ENCODE assay signal across 14 cellular contexts in the genomic region with DNA sequence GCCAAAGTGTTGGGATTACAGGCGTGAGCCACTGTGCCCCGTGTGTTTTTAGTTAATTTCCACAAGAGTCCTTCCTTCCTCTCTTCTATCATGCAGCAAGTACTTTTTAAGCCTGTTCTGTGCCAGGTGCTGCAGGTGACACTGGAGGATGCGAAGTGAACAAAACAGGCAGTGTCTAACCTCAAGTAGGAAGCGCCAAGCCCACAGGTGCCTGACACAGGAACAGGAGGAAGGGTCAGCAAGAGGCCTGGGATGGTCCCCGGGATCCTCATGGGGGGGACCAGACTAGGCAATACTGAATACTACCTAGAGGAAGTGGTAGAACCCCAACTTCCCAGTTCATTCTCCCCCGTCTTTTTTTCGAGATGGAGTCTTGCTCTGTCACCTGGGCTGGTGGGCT. TPM values are rescaled to one million over a fixed set of nuclear protein-coding genes. Genes with fewer than 3 reads are reported as not detected.
DNase-seq lines count a peak whose midpoint lies in the region; ATAC-seq and TF ChIP-seq lines count a peak whose summit lies in the region.
"Had no signal": no experiment of that assay in that cellular context is flagged by ENCODE, and none has a peak within 500 bp of the region (broad histone marks: within the 10 kb centered on the region; RNA-seq: fewer than 3 reads in every experiment).

No MANE protein-coding gene starts in this region.

- H3K27me3 Mint-ChIP-seq in activated CD4-positive, alpha-beta T cell treated with anti-CD3 and anti-CD28 coated beads, Interleukin-2, amount 10 ng/mL, durations not matched to agents 24 days and 14 days: no peaks in the 10 kb centered on the region
- no peaks in the 10 kb centered on the region for H3K27me3 Mint-ChIP-seq in WTC11 (ENCODE audit: low read depth)

- no peaks in the 10 kb centered on the region for H3K9me3 ChIP-seq in neuronal stem cell (replicated peaks in 1 of 2; ENCODE audit: control insufficient read depth in 2 of 2, insufficient read depth in 1 of 2, low read depth in 1 of 2, low read length in 2 of 2)

- POLR2A ChIA-PET in WTC11 (lab: Charles Lee): interaction anchor here (1.7 to 2.0 kb wide), 4 partner anchors 17 to 179 kb away, joined by 4 to 13 read pairs (median 10); partner anchors contain the start of genes GCDH and SYCE2

- H2BK12ac ChIP-seq in neuronal stem cell (ENCODE audit: low read length): no peak overlapping the region

- H3K23ac ChIP-seq in neuronal stem cell (ENCODE audit: low read depth, low read length, poor library complexity): no peak overlapping the region

- no peaks in the 10 kb centered on the region for H3K27me3 ChIP-seq in neuronal stem cell (ENCODE audit: control insufficient read depth in 3 of 3, insufficient read depth in 3 of 3, low read depth in 1 of 3, low read length in 3 of 3)
- H3K27me3 ChIP-seq: foreskin keratinocyte had no signal

- H3K36me3 Mint-ChIP-seq in activated CD4-positive, alpha-beta T cell treated with anti-CD3 and anti-CD28 coated beads, Interleukin-2, amount 10 ng/mL, durations not matched to agents 24 days and 14 days (ENCODE audit: low read depth): peaks cover 41% of the 10 kb centered on the region
- H3K36me3 Mint-ChIP-seq in WTC11: peaks cover 38% of the 10 kb centered on the region

- intact Hi-C loops in activated CD4-positive, alpha-beta T cell treated with anti-CD3 and anti-CD28 coated beads, Interleukin-2, amount 10 ng/mL, durations not matched to agents 24 days and 14 days (cut with micrococcal nuclease): loop anchor here (10.0 kb wide), 2 partner anchors 202 to 1478 kb away; partner anchors contain the start of genes DDX39A, GET3 and TRIR

- no peak overlapping the region for H3K18ac ChIP-seq in neuronal stem cell (ENCODE audit: low read length)

- no peak overlapping the region for H2AFZ ChIP-seq in neuronal stem cell (ENCODE audit: low read length)

- WGBS in neuronal stem cell (ENCODE audit: extremely low coverage in 2 of 2, insufficient read length in 2 of 2, insufficient replicate concordance in 1 of 2), 2 donors: no CpG with 5 or more reads among the region's 7 CpGs

- no peak overlapping the region for H2AK5ac ChIP-seq in neuronal stem cell (ENCODE audit: low read depth, low read length)

- no peak overlapping the region for H3K4me3 ChIP-seq in neuronal stem cell (ENCODE audit: low read length in 2 of 2)

- H2BK120ac ChIP-seq in neuronal stem cell (ENCODE audit: low read depth, low read length): no peak overlapping the region

- H2BK5ac ChIP-seq in neuronal stem cell (ENCODE audit: low read length): no peak overlapping the region

- no peaks in the 10 kb centered on the region for H3K9me3 Mint-ChIP-seq in activated CD4-positive, alpha-beta T cell treated with anti-CD3 and anti-CD28 coated beads, Interleukin-2, amount 10 ng/mL, durations not matched to agents 24 days and 14 days
- no peaks in the 10 kb centered on the region for H3K9me3 Mint-ChIP-seq in WTC11

- peaks cover 23 to 29% of the 10 kb centered on the region in 2 donors for H3K36me3 ChIP-seq in neuronal stem cell (replicated peaks in 1 of 2; ENCODE audit: control insufficient read depth in 2 of 2, insufficient read depth in 2 of 2, low read length in 2 of 2)

- no peak overlapping the region for H3K14ac ChIP-seq in neuronal stem cell (ENCODE audit: low read length)

- peaks cover 45% of the 10 kb centered on the region for H3K4me1 Mint-ChIP-seq in activated CD4-positive, alpha-beta T cell treated with anti-CD3 and anti-CD28 coated beads, Interleukin-2, amount 10 ng/mL, durations not matched to agents 24 days and 14 days
- peaks cover 43% of the 10 kb centered on the region for H3K4me1 Mint-ChIP-seq in WTC11

- peaks cover 22 to 35% of the 10 kb centered on the region in 2 donors for H3K4me1 ChIP-seq in neuronal stem cell (ENCODE audit: control insufficient read depth in 2 of 2, insufficient read depth in 1 of 2, low read depth in 1 of 2, low read length in 2 of 2)

- no peak overlapping the region for H4K91ac ChIP-seq in neuronal stem cell (ENCODE audit: low read depth, low read length, poor library complexity)

- in situ Hi-C loops in KBM-7 (cut with MboI; ENCODE audit: low pct_unique_long_range_greater_than_20kb, low sequenced_read_pairs): no loop called here

- CTCF ChIA-PET in WTC11 (lab: Charles Lee): interaction anchor here (0.6 to 1.7 kb wide), 11 partner anchors 10 to 393 kb away, joined by 3 to 22 read pairs (median 6); partner anchors contain the start of gene RAD23A

- H2BK15ac ChIP-seq in neuronal stem cell (ENCODE audit: low read length): peak overlapping the region; percentile 8

- peaks cover 18% of the 10 kb centered on the region for H3K79me1 ChIP-seq in neuronal stem cell (ENCODE audit: low read depth, low read length)

- ATAC-seq in WTC11: no peak
- ATAC-seq: foreskin keratinocyte, Panc1 had no signal

- H3K9ac ChIP-seq in neuronal stem cell (ENCODE audit: low read depth, low read length, poor library complexity): no peak overlapping the region

- no peak for DNase-seq in activated CD4-positive, alpha-beta T cell treated with anti-CD3 and anti-CD28 coated beads, Interleukin-2, amount 10 ng/mL, durations not matched to agents 24 days and 14 days
- DNase-seq in activated CD4-positive, alpha-beta T cell treated with anti-CD3 and anti-CD28 coated beads, Interleukin-2, amount 50 U/mL, for 4 hours: no peak
- peak; percentile 58 for DNase-seq in KBM-7
- DNase-seq in WTC11 (ENCODE audit: low spot score): no peak
- no peak for DNase-seq in neuronal stem cell (ENCODE audit: low spot score)
- DNase-seq in SW480 (ENCODE audit: low spot score): no peak
- DNase-seq in NCI-H187 treated with DMSO at 0.1 percent for 48 hours (lab: John Stamatoyannopoulos, UW): no peak
- no peak for DNase-seq in COR-L47 (lab: John Stamatoyannopoulos, UW)
- DNase-seq: effector memory CD4-positive, alpha-beta T cell; foreskin keratinocyte; HFFc6; stimulated activated CD4-positive, alpha-beta T cell treated with anti-CD3 and anti-CD28 coated beads, Interleukin-2, amount 100 ng/mL, for 48 hours; stimulated activated naive CD4-positive, alpha-beta T cell treated with Interleukin-2 at 50 U/mL for 16 hours had no signal

- TF ChIP-seq CTCF in WTC11 (IDR thresholded peaks at IDR 0.05): no peak

- no peak overlapping the region for H3K4me2 ChIP-seq in neuronal stem cell (ENCODE audit: insufficient read depth, low read length, poor library complexity, severe bottlenecking)

- peak overlapping the region; percentile 45 for H3K27ac Mint-ChIP-seq in activated CD4-positive, alpha-beta T cell treated with anti-CD3 and anti-CD28 coated beads, Interleukin-2, amount 10 ng/mL, durations not matched to agents 24 days and 14 days
- peak overlapping the region; percentile 91 for H3K27ac Mint-ChIP-seq in WTC11
- H3K27ac Mint-ChIP-seq: HFFc6 had no signal

- no peak overlapping the region for H3K27ac ChIP-seq in neuronal stem cell (replicated peaks; ENCODE audit: low read length)
- H3K27ac ChIP-seq: foreskin keratinocyte had no signal

- H3K4ac ChIP-seq in neuronal stem cell (ENCODE audit: low read length): no peak overlapping the region

- no peak overlapping the region for H3K4me3 Mint-ChIP-seq in activated CD4-positive, alpha-beta T cell treated with anti-CD3 and anti-CD28 coated beads, Interleukin-2, amount 10 ng/mL, durations not matched to agents 24 days and 14 days
- no peak overlapping the region for H3K4me3 Mint-ChIP-seq in WTC11

- no peak overlapping the region for H4K8ac ChIP-seq in neuronal stem cell (ENCODE audit: low read depth, low read length)

TF ChIP-seq in WTC11, 78 proteins besides CTCF, POLR2A, EP300 and RAD21 (continues in another document):
- no peak for TF ChIP-seq ATF2 (CRISPR knock-in tag; IDR thresholded peaks at IDR 0.05; ENCODE audit: borderline replicate concordance, low read depth)
- no peak for TF ChIP-seq NR2C2 (CRISPR knock-in tag; IDR thresholded peaks at IDR 0.05)
- TF ChIP-seq GRHL2 (CRISPR knock-in tag; IDR thresholded peaks at IDR 0.05; ENCODE audit: insufficient replicate concordance, severe bottlenecking): no peak

RNA-seq across cellular contexts. Expression of gene CALR, which starts 1.8 kb away (rescaled TPM):
- total RNA-seq in activated CD4-positive, alpha-beta T cell treated with anti-CD3 and anti-CD28 coated beads, Interleukin-2, amount 10 ng/mL, durations not matched to agents 24 days and 14 days: 987 and 994 TPM in 2 replicates
- 977 to 1,088 TPM (median 978 TPM) in 3 replicates for total RNA-seq in WTC11 (2021)
- 336 TPM for polyA plus RNA-seq in neuronal stem cell (2013, experiment 1 of 2)
- 330 TPM for polyA plus RNA-seq in neuronal stem cell (2013, experiment 2 of 2)

RNA-seq across cellular contexts. Expression of gene FARSA, which starts 3.1 kb away (rescaled TPM):
- 202 and 208 TPM in 2 replicates for total RNA-seq in activated CD4-positive, alpha-beta T cell treated with anti-CD3 and anti-CD28 coated beads, Interleukin-2, amount 10 ng/mL, durations not matched to agents 24 days and 14 days
- total RNA-seq in WTC11 (2021): 103 to 108 TPM (median 106 TPM) in 3 replicates
- polyA plus RNA-seq in neuronal stem cell (2013, experiment 1 of 2): 35.0 TPM
- 35.6 TPM for polyA plus RNA-seq in neuronal stem cell (2013, experiment 2 of 2)

RNA-seq across cellular contexts. Expression of gene RAD23A, which starts 9.1 kb away (rescaled TPM):
- total RNA-seq in activated CD4-positive, alpha-beta T cell treated with anti-CD3 and anti-CD28 coated beads, Interleukin-2, amount 10 ng/mL, durations not matched to agents 24 days and 14 days: 208 and 212 TPM in 2 replicates
- total RNA-seq in WTC11 (2021): 84.3 to 96.6 TPM (median 96.2 TPM) in 3 replicates
- 115 TPM for polyA plus RNA-seq in neuronal stem cell (2013, experiment 1 of 2)
- 115 TPM for polyA plus RNA-seq in neuronal stem cell (2013, experiment 2 of 2)

RNA-seq across cellular contexts. Expression of gene SYCE2, which starts 17.5 kb away (rescaled TPM):
- total RNA-seq in activated CD4-positive, alpha-beta T cell treated with anti-CD3 and anti-CD28 coated beads, Interleukin-2, amount 10 ng/mL, durations not matched to agents 24 days and 14 days: 2.3 and 3.3 TPM in 2 replicates
- 1.1 to 2.2 TPM (median 1.9 TPM) in 3 replicates for total RNA-seq in WTC11 (2021)
- 2.8 TPM for polyA plus RNA-seq in neuronal stem cell (2013, experiment 1 of 2)
- polyA plus RNA-seq in neuronal stem cell (2013, experiment 2 of 2): 3.0 TPM

RNA-seq across cellular contexts. Expression of gene GADD45GIP1, which starts 20.4 kb away (rescaled TPM):
- 32.4 and 34.4 TPM in 2 replicates for total RNA-seq in activated CD4-positive, alpha-beta T cell treated with anti-CD3 and anti-CD28 coated beads, Interleukin-2, amount 10 ng/mL, durations not matched to agents 24 days and 14 days
- total RNA-seq in WTC11 (2021): 54.4 to 57.9 TPM (median 56.1 TPM) in 3 replicates
- polyA plus RNA-seq in neuronal stem cell (2013, experiment 1 of 2): 34.0 TPM
- polyA plus RNA-seq in neuronal stem cell (2013, experiment 2 of 2): 31.8 TPM
